In the genomic region with DNA sequence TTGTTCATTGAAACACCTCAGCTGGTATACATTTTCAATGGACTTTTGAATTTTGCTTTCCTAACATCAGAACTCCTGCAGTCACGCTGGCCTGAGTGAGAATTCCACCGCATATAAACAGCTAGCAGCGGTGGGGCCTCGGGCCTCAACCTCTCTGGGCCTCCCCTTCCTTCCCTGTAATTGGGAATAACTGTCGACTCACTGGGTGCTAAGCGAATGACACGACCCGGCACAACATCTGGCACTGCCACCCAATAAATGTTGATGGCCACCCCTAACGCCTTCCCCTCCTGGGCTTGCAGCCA, we compare ENCODE assay signal across 8 cellular contexts. TPM values are rescaled to one million over a fixed set of nuclear protein-coding genes. Genes with fewer than 3 reads are reported as not detected.
A peak's percentile ranks its signal among the peaks of the same experiment; 100 is the strongest.
DNase-seq lines count a peak whose midpoint lies in the region; ATAC-seq and TF ChIP-seq lines count a peak whose summit lies in the region.

No MANE protein-coding gene starts in this region.

- H3K4me3 ChIP-seq in GM23248 = peak overlapping the region; percentile 88
- H3K4me3 ChIP-seq in gastrocnemius medialis = peak overlapping the region; percentile 67 to 90 (median 85)

- no peaks in the 10 kb centered on the region for H3K9me2 ChIP-seq in GM23248 (ENCODE audit: insufficient read depth)

- peaks cover 3% of the 10 kb centered on the region for H3K4me1 Mint-ChIP-seq in T-helper 17 cell

- in situ Hi-C loops in GM23248 (cut with MboI) = no loop called here
- in situ Hi-C loops in gastrocnemius medialis (cut with MboI; ENCODE audit: low sequenced_read_pairs in 4 of 4) = loop anchor here in 1 of 4 donors (25.0 kb wide), 1 partner anchor 689 kb away; a partner anchor contains a TSS

- intact Hi-C loops in Right ventricle myocardium superior (cut with DNase I) (no loop called here), gastrocnemius medialis (cut with DNase I; ENCODE audit: low total_unique reads) (no loop called here)

- H3K36me3 Mint-ChIP-seq in T-helper 17 cell (ENCODE audit: low read depth) = no peaks in the 10 kb centered on the region

- peaks cover 43% of the 10 kb centered on the region for H3K79me2 ChIP-seq in GM23248 (ENCODE audit: insufficient read depth)

- H3K27me3 ChIP-seq in GM23248 (replicated peaks; ENCODE audit: insufficient read depth) (no peaks in the 10 kb centered on the region), gastrocnemius medialis (no peaks in the 10 kb centered on the region)

- DNase-seq in GM23248 (no peak), T-helper 17 cell (no peak), Right ventricle myocardium superior (no peak), gastrocnemius medialis (peak in 1 of 2 donors; percentile 39), GDM1 (lab: John Stamatoyannopoulos, UW) (no peak), NCI-H345 treated with DMSO at 0.1 percent for 48 hours (lab: John Stamatoyannopoulos, UW; ENCODE audit: unreplicated experiment) (no peak)

- peaks cover 3% of the 10 kb centered on the region; the same call in 1 of the 2 replicates for H3K36me3 ChIP-seq in GM23248 (ENCODE audit: low read depth)
- H3K36me3 ChIP-seq in gastrocnemius medialis = peaks cover 0 to 34% of the 10 kb centered on the region in 2 donors

- WGBS in GM23248 (ENCODE audit: low coverage in 1 of 2, low lambda C conversion rate in 2 of 2, missing lambda C conversion rate in 2 of 2), 2 experiments = 6 to 12% methylated on average over 9 of the region's 9 CpGs

- H3K27ac ChIP-seq in GM23248 (peak overlapping the region; percentile 71), gastrocnemius medialis (peak overlapping the region; percentile 87 to 95 (median 92))

- peak overlapping the region; percentile 98 for H2AFZ ChIP-seq in GM23248

- H3K4me1 ChIP-seq in GM23248 (ENCODE audit: insufficient read depth) (peaks cover 8% of the 10 kb centered on the region), gastrocnemius medialis (peaks cover 10 to 12% of the 10 kb centered on the region in 2 donors)

- H3K9ac ChIP-seq in GM23248 = peak overlapping the region; percentile 91

- peak overlapping the region; percentile 91 for H3K27ac Mint-ChIP-seq in T-helper 17 cell

- no peaks in the 10 kb centered on the region for H3K27me3 Mint-ChIP-seq in T-helper 17 cell

- H3K9me3 ChIP-seq in GM23248 (ENCODE audit: low read depth) = no peaks in the 10 kb centered on the region
- no peaks in the 10 kb centered on the region for H3K9me3 ChIP-seq in T-helper 17 cell (ENCODE audit: control insufficient read depth, low read length, poor library complexity, severe bottlenecking)
- no peaks in the 10 kb centered on the region for H3K9me3 ChIP-seq in gastrocnemius medialis

- H4K20me1 ChIP-seq in GM23248 (ENCODE audit: insufficient read depth) = no peaks in the 10 kb centered on the region

- H3F3A ChIP-seq in GM23248 (ENCODE audit: insufficient read depth) = no peaks in the 10 kb centered on the region

- ATAC-seq in T-helper 17 cell = no peak
- ATAC-seq in Right ventricle myocardium superior (ENCODE audit: poor library complexity) = peak; percentile 9
- ATAC-seq in gastrocnemius medialis = peak; percentile 5 to 8
- no peak for ATAC-seq in GM18505 (IDR thresholded peaks at IDR 0.05; ENCODE audit: unreplicated experiment)
- no peak for ATAC-seq in HG03354 (IDR thresholded peaks at IDR 0.05; ENCODE audit: poor library complexity, severe bottlenecking, unreplicated experiment)

- H3K4me2 ChIP-seq in GM23248 (ENCODE audit: unreplicated experiment) = peak overlapping the region; percentile 81

- peak overlapping the region; percentile 94 for H3K4me3 Mint-ChIP-seq in T-helper 17 cell

- no peak for TF ChIP-seq POLR2A in gastrocnemius medialis (IDR thresholded peaks at IDR 0.05)
- TF ChIP-seq POLR2A in GM18505 (IDR thresholded peaks at IDR 0.05; ENCODE audit: borderline replicate concordance, extremely low read depth, insufficient read depth, insufficient read length) = no peak

- TF ChIP-seq CTCF in gastrocnemius medialis (IDR thresholded peaks at IDR 0.05 in 4 of 5, conservative IDR thresholded peaks at IDR 0.05 in 1 of 5) = no peak

RNA-seq across cellular contexts. Expression of a gene that starts 0.7 kb away (rescaled TPM):
- 59.6 and 61.9 TPM in 2 replicates for total RNA-seq in GM23248 (2014; rRNA removed; shearing (Covaris generic))
- polyA plus RNA-seq in GM23248 (2016; fragmentation: Nextera tagmentation; extraction: Ambion mirVana) = 37.5 and 40.1 TPM in 2 replicates
- 10 to 100 TPM; 21.1 to 23.7 TPM for total RNA-seq in T-helper 17 cell
- total RNA-seq in Right ventricle myocardium superior = 52.6 TPM
- 100 to 1,000 TPM in 1 of 4 donors, 10 to 100 TPM in 3; 52.7 to 101 (median 61.0) TPM for total RNA-seq in gastrocnemius medialis

RNA-seq across cellular contexts. Expression of a gene that starts 19.5 kb away (rescaled TPM):
- 30.0 and 37.8 TPM in 2 replicates for total RNA-seq in GM23248 (2014; rRNA removed; shearing (Covaris generic))
- 28.7 and 32.6 TPM in 2 replicates for polyA plus RNA-seq in GM23248 (2016; fragmentation: Nextera tagmentation; extraction: Ambion mirVana)
- 10 to 100 TPM; 36.7 to 40.8 TPM for total RNA-seq in T-helper 17 cell
- 36.7 TPM for total RNA-seq in Right ventricle myocardium superior
- total RNA-seq in gastrocnemius medialis = 10 to 100 TPM; 49.7 to 64.7 (median 60.1) TPM

Comparison
In these comparisons a context has a peak if more than half of its experiments do, and no peak if none do; other contexts are left out.
1. ATAC-seq: peak in Right ventricle myocardium superior (single experiment) and gastrocnemius medialis (2 of 2); none in T-helper 17 cell (single experiment), GM18505 (single experiment) and HG03354 (single experiment).